20 cellular contexts compared by ENCODE assay signal in the genomic region with DNA sequence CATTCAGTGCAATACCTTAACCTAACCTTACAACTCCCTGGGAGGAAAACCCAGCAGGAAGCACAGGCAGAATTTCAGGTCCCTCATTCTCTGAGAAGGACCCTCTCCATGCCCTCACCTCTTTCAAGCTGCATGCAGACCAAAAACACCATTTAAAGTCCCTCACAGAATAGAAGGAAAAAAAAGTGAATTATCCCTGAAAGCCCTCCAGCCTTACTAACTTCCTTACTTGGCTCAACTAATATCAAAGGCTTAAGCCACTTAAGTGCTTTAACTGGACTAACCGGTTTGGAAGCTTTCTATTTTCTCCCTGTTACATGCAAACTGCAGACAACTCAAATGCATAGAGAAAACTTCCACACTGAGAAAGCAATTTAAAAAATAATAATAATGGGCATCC.
A peak's percentile ranks its signal among the peaks of the same experiment; 100 is the strongest.
DNase-seq lines count a peak whose midpoint lies in the region; ATAC-seq and TF ChIP-seq lines count a peak whose summit lies in the region.
"Had no signal": no experiment of that assay in that cellular context is flagged by ENCODE, and none has a peak within 500 bp of the region (broad histone marks: within the 10 kb centered on the region; RNA-seq: fewer than 3 reads in every experiment).

No MANE protein-coding gene starts in this region.

- no peak for TF ChIP-seq CTCF in lower lobe of right lung (IDR thresholded peaks at IDR 0.05)

- no peaks in the 10 kb centered on the region for H3K9me3 ChIP-seq in lower lobe of right lung
- H3K9me3 ChIP-seq: colonic mucosa, esophagus muscularis mucosa had no signal

- H3K36me3 ChIP-seq in lower lobe of right lung, result no peaks in the 10 kb centered on the region
- H3K36me3 ChIP-seq: colonic mucosa, esophagus muscularis mucosa, heart right ventricle, WERI-Rb-1 had no signal

- no peaks in the 10 kb centered on the region for H3K27me3 ChIP-seq in lower lobe of right lung (ENCODE audit: low read depth)
- H3K27me3 ChIP-seq: colonic mucosa, esophagus muscularis mucosa had no signal

- ATAC-seq in lower lobe of right lung (peak; percentile 68 to 93), GM21367 (IDR thresholded peaks at IDR 0.05; ENCODE audit: unreplicated experiment) (no peak), GM18517 (IDR thresholded peaks at IDR 0.05; ENCODE audit: unreplicated experiment) (no peak)
- ATAC-seq: CD8-positive, alpha-beta T cell; heart right ventricle; left cardiac atrium; T-cell had no signal

- DNase-seq in DMS153 (lab: John Stamatoyannopoulos, UW) (peak; percentile 89), LoVo (ENCODE audit: low spot score) (peak; percentile 7), NCI-H82 treated with DMSO at 0.1 percent for 48 hours (lab: John Stamatoyannopoulos, UW; ENCODE audit: unreplicated experiment) (peak; percentile 12), lower lobe of right lung (no peak), posterior vena cava (ENCODE audit: low spot score) (no peak), activated T-cell treated with anti-CD3 and anti-CD28 coated beads for 4 hours (no peak)
- DNase-seq: ACHN; aorta; CD8-positive, alpha-beta T cell; colonic mucosa; heart right ventricle; left cardiac atrium; NCI-H2227 treated with DMSO at 0.1 percent for 48 hours; stimulated activated CD4-positive, alpha-beta T cell treated with anti-CD3 and anti-CD28 coated beads, Interleukin-15, amount 100 ng/mL, for 24 hours; substantia nigra; T-cell; WERI-Rb-1 had no signal

- intact Hi-C loops in lower lobe of right lung (cut with DNase I), result no loop called here
- intact Hi-C loops in posterior vena cava (cut with DNase I), result no loop called here

- no peak overlapping the region for H3K4me3 ChIP-seq in lower lobe of right lung
- H3K4me3 ChIP-seq: colonic mucosa, esophagus muscularis mucosa, heart right ventricle had no signal

- no peak overlapping the region for H3K27ac ChIP-seq in lower lobe of right lung
- H3K27ac ChIP-seq: colonic mucosa, esophagus muscularis mucosa, heart right ventricle, WERI-Rb-1 had no signal

- no peaks in the 10 kb centered on the region for H3K4me1 ChIP-seq in lower lobe of right lung
- H3K4me1 ChIP-seq: colonic mucosa, esophagus muscularis mucosa, heart right ventricle had no signal

Comparison
In these comparisons a context has a peak if more than half of its experiments do, and no peak if none do; other contexts are left out.
1. DNase-seq: peak in DMS153 (single experiment), LoVo (single experiment) and NCI-H82 treated with DMSO at 0.1 percent for 48 hours (single experiment); none in lower lobe of right lung (single experiment), posterior vena cava (single experiment) and activated T-cell treated with anti-CD3 and anti-CD28 coated beads for 4 hours (single experiment).
2. ATAC-seq: peak in lower lobe of right lung (2 of 2); none in GM21367 (single experiment) and GM18517 (single experiment).